In genomic region chr3:193948459-193948858, GRCh38 we compare ENCODE assay signal across 15 cellular contexts.
"Had no signal": no experiment of that assay in that cellular context is flagged by ENCODE, and none has a peak within 500 bp of the region (broad histone marks: within the 10 kb centered on the region; RNA-seq: fewer than 3 reads in every experiment).

No MANE protein-coding gene starts in this region.

- H3K4me1 ChIP-seq: adrenal gland, thyroid gland had no signal

- DNase-seq: activated CD4-positive, alpha-beta memory T cell treated with anti-CD3 and anti-CD28 coated beads, Interleukin-2, amount 10 ng/mL, durations not matched to agents 7 days and 5 days; activated CD4-positive, alpha-beta T cell treated with anti-CD3 and anti-CD28 coated beads for 4 hours; activated effector memory CD4-positive, alpha-beta T cell treated with Interleukin-2 at 50 U/mL for 16 hours; activated T-cell treated with anti-CD3 and anti-CD28 coated beads, Interleukin-2, amount 50 U/mL, for 24 hours; adrenal gland; heart left ventricle; immature natural killer cell; posterior cingulate gyrus; retina; stimulated activated CD4-positive, alpha-beta T cell treated with anti-CD3 and anti-CD28 coated beads, Interleukin-2, amount 100 ng/mL, for 48 hours; stimulated activated naive B cell treated with anti-CD40 and anti-IgM and Interleukin-4, amounts not matched to agents 10 μg/mL and 1 μg/mL and 100 μg/mL, for 72 hours; thyroid gland had no signal

- FAIRE-seq: frontal cortex had no signal

- H3K9me3 ChIP-seq: adrenal gland, thyroid gland had no signal

- H3K27ac ChIP-seq: adrenal gland, heart left ventricle, thyroid gland had no signal

- H3K36me3 ChIP-seq: adrenal gland, heart left ventricle, thyroid gland had no signal

- H3K4me3 ChIP-seq: adrenal gland, heart left ventricle, thyroid gland had no signal

- H3K27me3 ChIP-seq: adrenal gland, thyroid gland had no signal

- ATAC-seq: heart left ventricle; natural killer cell treated with Interleukin-12 subunit alpha and Interleukin-12 subunit beta and Interleukin-15 and Interleukin-18, amount 100 ng/mL, for 72 hours; stimulated activated naive B cell treated with anti-CD40 and anti-IgM and Interleukin-4, amounts not matched to agents 10 μg/mL and 1 μg/mL and 100 μg/mL, for 72 hours; WTC11 had no signal
